Comparison of ENCODE assay signal across 8 cellular contexts in genomic region chr7:55546826-55547225, GRCh38. TPM values are rescaled to one million over a fixed set of nuclear protein-coding genes. Genes with fewer than 3 reads are reported as not detected.
DNase-seq lines count a peak whose midpoint lies in the region; ATAC-seq lines count a peak whose summit lies in the region.

No MANE protein-coding gene starts in this region.

- peak; percentile 83 for ATAC-seq in esophagus mucosa

- DNase-seq in 8988T (peak; percentile 56), EH (ENCODE audit: low read depth) (peak; percentile 89), HS-5 (ENCODE audit: low read depth) (peak; percentile 60), SW480 (ENCODE audit: low spot score) (peak; percentile 90), pons (ENCODE audit: low spot score) (peak; percentile 66), OCI-M2 (lab: John Stamatoyannopoulos, UW; ENCODE audit: unreplicated experiment) (no peak)
- no peak for DNase-seq in effector CD8-positive, alpha-beta T cell (lab: John Stamatoyannopoulos, UW)

RNA-seq across cellular contexts. Expression of gene VOPP1, which starts 25.5 kb away (rescaled TPM):
- total RNA-seq in esophagus mucosa = 11.1 TPM

Comparison
In these comparisons a context has a peak if more than half of its experiments do, and no peak if none do; other contexts are left out.
1. DNase-seq: peak in 8988T (single experiment), EH (single experiment), HS-5 (single experiment), SW480 (single experiment) and pons (single experiment); none in effector CD8-positive, alpha-beta T cell (single experiment) and OCI-M2 (single experiment).